21 cellular contexts compared by ENCODE assay signal in the genomic region with DNA sequence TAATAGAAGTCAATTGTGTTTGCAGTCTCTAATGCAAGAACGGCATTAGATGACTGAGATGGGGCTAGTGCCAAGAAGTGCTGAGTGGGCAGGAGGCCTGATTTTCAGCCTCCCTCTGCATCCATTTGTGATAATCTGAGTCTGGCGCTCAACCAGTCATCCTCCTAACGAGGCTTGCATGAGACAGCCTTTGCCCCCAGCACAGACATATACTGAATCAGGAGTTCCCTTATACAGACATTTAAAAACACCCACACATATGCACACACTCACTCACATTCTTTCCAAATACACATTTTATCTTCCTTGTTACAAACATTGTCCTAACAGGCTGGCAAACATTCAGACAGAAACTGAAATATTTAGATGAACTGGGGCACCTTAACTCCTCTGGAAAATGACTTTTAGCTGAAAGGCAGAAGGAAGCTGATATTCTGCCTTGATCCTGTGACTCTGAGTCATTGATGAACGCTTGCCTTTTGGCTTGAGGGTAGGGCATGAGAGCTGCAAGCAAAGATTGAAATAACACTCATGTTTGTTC.
DNase-seq lines count a peak whose midpoint lies in the region; ATAC-seq and TF ChIP-seq lines count a peak whose summit lies in the region.
"Had no signal": no experiment of that assay in that cellular context is flagged by ENCODE, and none has a peak within 500 bp of the region (broad histone marks: within the 10 kb centered on the region; RNA-seq: fewer than 3 reads in every experiment).

No MANE protein-coding gene starts in this region.

- no peaks in the 10 kb centered on the region for H3K9me3 ChIP-seq in OCI-LY3 (ENCODE audit: insufficient read depth, low read length)
- no peaks in the 10 kb centered on the region for H3K9me3 ChIP-seq in mesenchymal stem cell (ENCODE audit: control insufficient read depth, low read length)
- H3K9me3 ChIP-seq: neutrophil, right atrium auricular region, SJSA1, upper lobe of right lung had no signal

- H3K18ac ChIP-seq in mesenchymal stem cell (ENCODE audit: low read depth in 1 of 2, low read length in 2 of 2), result no peak overlapping the region

- H3K27ac ChIP-seq in OCI-LY3 (ENCODE audit: low read length), result no peak overlapping the region
- no peak overlapping the region for H3K27ac ChIP-seq in mesenchymal stem cell (ENCODE audit: low read length, poor library complexity, severe bottlenecking)
- H3K27ac ChIP-seq: C4-2B, neutrophil, right atrium auricular region, SJSA1, upper lobe of right lung had no signal

- H3K9ac ChIP-seq in OCI-LY3 (ENCODE audit: low read length) (peak overlapping the region; percentile 15; the same call in 1 of the 2 replicates), mesenchymal stem cell (ENCODE audit: low read length) (peak overlapping the region; percentile 78)

- H4K8ac ChIP-seq in mesenchymal stem cell (ENCODE audit: low read length), result no peak overlapping the region

- no peak for TF ChIP-seq CTCF in OCI-LY3 (IDR thresholded peaks at IDR 0.05; ENCODE audit: low read depth, low read length)
- TF ChIP-seq CTCF in chondrocyte (IDR thresholded peaks at IDR 0.05), result no peak

- H3K4me1 ChIP-seq in OCI-LY3 (ENCODE audit: low read length) (peaks cover 10% of the 10 kb centered on the region), mesenchymal stem cell (ENCODE audit: control insufficient read depth, insufficient read depth, low read depth, low read length) (no peaks in the 10 kb centered on the region)
- H3K4me1 ChIP-seq: right atrium auricular region, SJSA1, upper lobe of right lung had no signal

- no peak overlapping the region for H2BK12ac ChIP-seq in mesenchymal stem cell (ENCODE audit: low read length in 2 of 2)

- H3K27me3 Mint-ChIP-seq in chondrocyte (ENCODE audit: low read depth), result peaks cover 2% of the 10 kb centered on the region
- H3K27me3 Mint-ChIP-seq in activated CD4-positive, alpha-beta T cell treated with anti-CD3 and anti-CD28 coated beads, Interleukin-2, amount 10 ng/mL, durations not matched to agents 24 days and 14 days, result no peaks in the 10 kb centered on the region
- H3K27me3 Mint-ChIP-seq: activated CD8-positive, alpha-beta memory T cell treated with anti-CD3 and anti-CD28 coated beads, Interleukin-2, amount 10 ng/mL, durations not matched to agents 7 days and 5 days; stimulated activated naive CD8-positive, alpha-beta T cell treated with anti-CD3 and anti-CD28 coated beads, Interleukin-15, amount 100 ng/mL, for 72 hours had no signal

- no peaks in the 10 kb centered on the region for H3K36me3 Mint-ChIP-seq in chondrocyte (ENCODE audit: low read depth)
- no peaks in the 10 kb centered on the region for H3K36me3 Mint-ChIP-seq in activated CD4-positive, alpha-beta T cell treated with anti-CD3 and anti-CD28 coated beads, Interleukin-2, amount 10 ng/mL, durations not matched to agents 24 days and 14 days (ENCODE audit: low read depth)
- H3K36me3 Mint-ChIP-seq: activated CD8-positive, alpha-beta memory T cell treated with anti-CD3 and anti-CD28 coated beads, Interleukin-2, amount 10 ng/mL, durations not matched to agents 7 days and 5 days had no signal

- ATAC-seq in left cardiac atrium, result no peak
- ATAC-seq in GM19395 (IDR thresholded peaks at IDR 0.05; ENCODE audit: unreplicated experiment), result no peak
- ATAC-seq: activated CD8-positive, alpha-beta memory T cell treated with anti-CD3 and anti-CD28 coated beads, Interleukin-2, amount 10 ng/mL, durations not matched to agents 7 days and 5 days; activated T-helper 17 cell treated with anti-CD3 and anti-CD28 coated beads, Interleukin-2, amount 50 U/mL, for 72 hours; stimulated activated naive CD8-positive, alpha-beta T cell treated with anti-CD3 and anti-CD28 coated beads, Interleukin-15, amount 100 ng/mL, for 72 hours; upper lobe of right lung had no signal

- peaks cover 13% of the 10 kb centered on the region for H3K4me1 Mint-ChIP-seq in chondrocyte (ENCODE audit: low read depth)
- no peaks in the 10 kb centered on the region for H3K4me1 Mint-ChIP-seq in activated CD4-positive, alpha-beta T cell treated with anti-CD3 and anti-CD28 coated beads, Interleukin-2, amount 10 ng/mL, durations not matched to agents 24 days and 14 days
- H3K4me1 Mint-ChIP-seq: activated CD8-positive, alpha-beta memory T cell treated with anti-CD3 and anti-CD28 coated beads, Interleukin-2, amount 10 ng/mL, durations not matched to agents 7 days and 5 days; activated T-helper 17 cell treated with anti-CD3 and anti-CD28 coated beads, Interleukin-2, amount 50 U/mL, for 72 hours; stimulated activated naive CD8-positive, alpha-beta T cell treated with anti-CD3 and anti-CD28 coated beads, Interleukin-15, amount 100 ng/mL, for 72 hours had no signal

- DNase-seq in G401 (ENCODE audit: low spot score), result peak; percentile 68
- no peak for DNase-seq in chondrocyte (ENCODE audit: low spot score)
- DNase-seq in mesenchymal stem cell, result no peak
- DNase-seq in kidney glomerular epithelial cell (lab: John Stamatoyannopoulos, UW), result no peak
- no peak for DNase-seq in activated CD4-positive, alpha-beta T cell treated with anti-CD3 and anti-CD28 coated beads, Interleukin-2, amount 10 ng/mL, durations not matched to agents 24 days and 14 days
- no peak for DNase-seq in left cardiac atrium
- DNase-seq: ACHN; activated CD8-positive, alpha-beta memory T cell treated with anti-CD3 and anti-CD28 coated beads, Interleukin-2, amount 10 ng/mL, durations not matched to agents 7 days and 5 days; DMS53; effector CD8-positive, alpha-beta T cell; NCI-H146; NCI-H510A; stimulated activated naive CD8-positive, alpha-beta T cell treated with anti-CD3 and anti-CD28 coated beads, Interleukin-15, amount 100 ng/mL, for 72 hours; upper lobe of right lung had no signal

- H3K4me2 ChIP-seq in OCI-LY3 (ENCODE audit: low read length) (peak overlapping the region; percentile 32), mesenchymal stem cell (ENCODE audit: low read length, poor library complexity, severe bottlenecking) (no peak overlapping the region)

- H4K91ac ChIP-seq in mesenchymal stem cell (ENCODE audit: low read length), result no peak overlapping the region

- no peaks in the 10 kb centered on the region for H3K79me1 ChIP-seq in mesenchymal stem cell (replicated peaks; ENCODE audit: low read length, poor library complexity, severe bottlenecking)

- no peak overlapping the region for H2BK5ac ChIP-seq in mesenchymal stem cell (ENCODE audit: low read depth, low read length, poor library complexity, severe bottlenecking)

- H3K4me3 ChIP-seq in OCI-LY3 (ENCODE audit: low read length), result 0 out of 2 replicates have a peak overlapping the region, but pooled peaks have one; percentile 6
- peak overlapping the region in 1 of 2 experiments; percentile 17 for H3K4me3 ChIP-seq in mesenchymal stem cell (ENCODE audit: insufficient read depth in 1 of 2, low read depth in 1 of 2, low read length in 2 of 2)
- H3K4me3 ChIP-seq: right atrium auricular region, SJSA1, upper lobe of right lung had no signal

- no peak overlapping the region for H2BK15ac ChIP-seq in mesenchymal stem cell (ENCODE audit: low read depth, poor library complexity, severe bottlenecking)

- H3K79me2 ChIP-seq in OCI-LY3 (ENCODE audit: low read length), result no peaks in the 10 kb centered on the region

- H3K27me3 ChIP-seq in OCI-LY3 (ENCODE audit: low read depth, low read length), result no peaks in the 10 kb centered on the region
- H3K27me3 ChIP-seq in mesenchymal stem cell (ENCODE audit: control insufficient read depth in 1 of 2, insufficient read depth in 1 of 2, low read length in 2 of 2), result no peaks in the 10 kb centered on the region
- H3K27me3 ChIP-seq: neutrophil, right atrium auricular region, SJSA1, upper lobe of right lung had no signal

- in situ Hi-C loops in G401 (cut with HindIII; ENCODE audit: low sequenced_read_pairs), result no loop called here

- intact Hi-C loops in activated CD4-positive, alpha-beta T cell treated with anti-CD3 and anti-CD28 coated beads, Interleukin-2, amount 10 ng/mL, durations not matched to agents 24 days and 14 days (cut with micrococcal nuclease), result no loop called here
- intact Hi-C loops in left cardiac atrium (cut with DNase I), result no loop called here

- H3K4me3 Mint-ChIP-seq in chondrocyte (ENCODE audit: unreplicated experiment), result no peak overlapping the region
- no peak overlapping the region for H3K4me3 Mint-ChIP-seq in activated CD4-positive, alpha-beta T cell treated with anti-CD3 and anti-CD28 coated beads, Interleukin-2, amount 10 ng/mL, durations not matched to agents 24 days and 14 days
- H3K4me3 Mint-ChIP-seq: activated CD8-positive, alpha-beta memory T cell treated with anti-CD3 and anti-CD28 coated beads, Interleukin-2, amount 10 ng/mL, durations not matched to agents 7 days and 5 days; activated T-helper 17 cell treated with anti-CD3 and anti-CD28 coated beads, Interleukin-2, amount 50 U/mL, for 72 hours; stimulated activated naive CD8-positive, alpha-beta T cell treated with anti-CD3 and anti-CD28 coated beads, Interleukin-15, amount 100 ng/mL, for 72 hours had no signal

- H3K36me3 ChIP-seq in OCI-LY3 (replicated peaks; ENCODE audit: low read depth, low read length) (no peaks in the 10 kb centered on the region), mesenchymal stem cell (ENCODE audit: control insufficient read depth in 1 of 2, insufficient read depth in 2 of 2, low read depth in 1 of 2, low read length in 2 of 2) (no peaks in the 10 kb centered on the region)
- H3K36me3 ChIP-seq: neutrophil, right atrium auricular region, SJSA1, upper lobe of right lung had no signal

- H2AFZ ChIP-seq in OCI-LY3 (ENCODE audit: low read depth, low read length) (peak overlapping the region; percentile 44), mesenchymal stem cell (ENCODE audit: low read depth, low read length) (no peak overlapping the region)

- no peak overlapping the region for H3K14ac ChIP-seq in mesenchymal stem cell (ENCODE audit: low read length in 2 of 2)

- peak overlapping the region; percentile 84 for H3K27ac Mint-ChIP-seq in chondrocyte (ENCODE audit: unreplicated experiment)
- no peak overlapping the region for H3K27ac Mint-ChIP-seq in activated CD4-positive, alpha-beta T cell treated with anti-CD3 and anti-CD28 coated beads, Interleukin-2, amount 10 ng/mL, durations not matched to agents 24 days and 14 days
- H3K27ac Mint-ChIP-seq: activated CD8-positive, alpha-beta memory T cell treated with anti-CD3 and anti-CD28 coated beads, Interleukin-2, amount 10 ng/mL, durations not matched to agents 7 days and 5 days; activated T-helper 17 cell treated with anti-CD3 and anti-CD28 coated beads, Interleukin-2, amount 50 U/mL, for 72 hours; stimulated activated naive CD8-positive, alpha-beta T cell treated with anti-CD3 and anti-CD28 coated beads, Interleukin-15, amount 100 ng/mL, for 72 hours had no signal

- no peaks in the 10 kb centered on the region for H3K9me3 Mint-ChIP-seq in chondrocyte (ENCODE audit: low read depth)
- H3K9me3 Mint-ChIP-seq in activated CD4-positive, alpha-beta T cell treated with anti-CD3 and anti-CD28 coated beads, Interleukin-2, amount 10 ng/mL, durations not matched to agents 24 days and 14 days, result no peaks in the 10 kb centered on the region
- H3K9me3 Mint-ChIP-seq: activated T-helper 17 cell treated with anti-CD3 and anti-CD28 coated beads, Interleukin-2, amount 50 U/mL, for 72 hours had no signal

- no peak overlapping the region for H2AK5ac ChIP-seq in mesenchymal stem cell (ENCODE audit: low read length, severe bottlenecking)

- H4K20me1 ChIP-seq in OCI-LY3 (ENCODE audit: insufficient read depth, low read length), result no peaks in the 10 kb centered on the region

- 65% methylated on average over 4 of the region's 4 CpGs for WGBS in mesenchymal stem cell

- no peak overlapping the region for H3K23ac ChIP-seq in mesenchymal stem cell (ENCODE audit: low read length in 2 of 2)

- no peak overlapping the region for H2BK120ac ChIP-seq in mesenchymal stem cell (ENCODE audit: low read depth, low read length)

- no peak overlapping the region for H3K4ac ChIP-seq in mesenchymal stem cell (ENCODE audit: low read depth in 1 of 2, low read length in 2 of 2)
